Comparison of ENCODE assay signal across 8 cellular contexts in genomic region chr2:239400907-239401449, GRCh38. TPM values are rescaled to one million over a fixed set of nuclear protein-coding genes. Genes with fewer than 3 reads are reported as not detected.
DNase-seq lines count a peak whose midpoint lies in the region; ATAC-seq and TF ChIP-seq lines count a peak whose summit lies in the region.

Gene HDAC4, minus strand, starts transcription at chr2:239401020. Its CDS starts 48,321 bp downstream, at chr2:239352699.

- H3K27me3 ChIP-seq in foreskin keratinocyte (no peaks in the 10 kb centered on the region), stomach (no peaks in the 10 kb centered on the region)

- in situ Hi-C loops in G401 (cut with HindIII; ENCODE audit: low sequenced_read_pairs) = no loop called here

- peaks cover 6% of the 10 kb centered on the region for H3K9me3 Mint-ChIP-seq in HFFc6
- peaks cover 8% of the 10 kb centered on the region for H3K9me3 Mint-ChIP-seq in neural crest cell

- peaks cover 5% of the 10 kb centered on the region for H3K4me1 ChIP-seq in foreskin keratinocyte
- peaks cover 11 to 48% (median 36%) of the 10 kb centered on the region in 4 donors for H3K4me1 ChIP-seq in stomach

- no peaks in the 10 kb centered on the region for H3K36me3 ChIP-seq in stomach

- H3K27me3 Mint-ChIP-seq in HFFc6 (ENCODE audit: insufficient read depth) = peaks cover 5% of the 10 kb centered on the region
- peaks cover 3% of the 10 kb centered on the region for H3K27me3 Mint-ChIP-seq in neural crest cell (ENCODE audit: low read depth)

- TF ChIP-seq CTCF in HFFc6 (IDR thresholded peaks at IDR 0.05) = no peak
- no peak for TF ChIP-seq CTCF in foreskin keratinocyte (conservative IDR thresholded peaks at IDR 0.05)
- TF ChIP-seq CTCF in neural crest cell (conservative IDR thresholded peaks at IDR 0.05) = no peak
- TF ChIP-seq CTCF in stomach (IDR thresholded peaks at IDR 0.05) = no peak

- no peak for TF ChIP-seq POLR2A in stomach (IDR thresholded peaks at IDR 0.05)

- H3K4me3 ChIP-seq in stomach = peak within 1 kb of the TSS; percentile 70 to 73 (median 72)

- H3K4me3 Mint-ChIP-seq in HFFc6 = peak within 1 kb of the TSS; percentile 92
- H3K4me3 Mint-ChIP-seq in neural crest cell = peak within 1 kb of the TSS; percentile 96

- peaks cover 12% of the 10 kb centered on the region for H3K36me3 Mint-ChIP-seq in HFFc6 (ENCODE audit: low read depth)
- no peaks in the 10 kb centered on the region for H3K36me3 Mint-ChIP-seq in neural crest cell (ENCODE audit: low read depth)

- H3K4me1 Mint-ChIP-seq in HFFc6 (ENCODE audit: low read depth) = peaks cover 29% of the 10 kb centered on the region
- peaks cover 54% of the 10 kb centered on the region for H3K4me1 Mint-ChIP-seq in neural crest cell

- 0 to 2% (median 0%) methylated on average over 29 to 55 of the region's 55 CpGs; no CpG with 5 or more reads in 1 of the 5 donors for WGBS in stomach, 5 donors

- H3K9me3 ChIP-seq in stomach = no peaks in the 10 kb centered on the region

- no peak for TF ChIP-seq EP300 in stomach (IDR thresholded peaks at IDR 0.05)

- intact Hi-C loops in stomach (cut with DNase I; ENCODE audit: low total_unique reads) = no loop called here

- H3K27ac ChIP-seq in foreskin keratinocyte (peak within 1 kb of the TSS; percentile 99), stomach (peak within 1 kb of the TSS; percentile 96 to 100 (median 100))

- peak; percentile 97 for ATAC-seq in foreskin keratinocyte

- DNase-seq in G401 (ENCODE audit: low spot score) (peak; percentile 100), HFFc6 (peak; percentile 98), NAMALWA (ENCODE audit: low spot score) (peak; percentile 96), SK-N-DZ (ENCODE audit: low spot score) (peak; percentile 98), foreskin keratinocyte (peak; percentile 90 to 97), neural crest cell (ENCODE audit: low read depth, low spot score) (peak; percentile 96), stomach (peak; percentile 100)
- peak; percentile 99 for DNase-seq in activated naive CD4-positive, alpha-beta T cell treated with Interleukin-2 at 50 U/mL for 16 hours

- peak within 1 kb of the TSS; percentile 99 for H3K27ac Mint-ChIP-seq in HFFc6
- peak within 1 kb of the TSS; percentile 100 for H3K27ac Mint-ChIP-seq in neural crest cell (ENCODE audit: unreplicated experiment)

RNA-seq across cellular contexts. Expression of gene HDAC4, which starts in this region (rescaled TPM):
- total RNA-seq in G401 (2014; rRNA removed; shearing (Covaris generic)) = 4.5 and 7.7 TPM in 2 replicates
- total RNA-seq in HFFc6 (2021; fragmentation: NEBNext Ultra II Directional; extraction: Animal tissue kit (Norgen Biotek cat#: 25700)) = 10 to 100 TPM in 3 of 6 experiments, 1 to 10 TPM in 3; 7.4 to 13.0 (median 9.5) TPM
- 4.2 and 39.5 TPM in 2 replicates for polyA plus RNA-seq in SK-N-DZ (2014; cell fraction: cytosol; rRNA removed)
- 27.1 and 28.5 TPM in 2 replicates for polyA plus RNA-seq in SK-N-DZ (2014; cell fraction: nucleus; rRNA removed)
- total RNA-seq in foreskin keratinocyte (6.9 and 7.5 TPM in 2 replicates), neural crest cell (50.7 and 52.1 TPM in 2 replicates), stomach (10 to 100 TPM; 22.8 to 98.8 (median 28.1) TPM)
- polyA plus RNA-seq in foreskin keratinocyte (1.0 TPM in 2 replicates), stomach (1 to 10 TPM; 1.7 to 3.7 (median 3.6) TPM)

Comparison
In these comparisons a context has a peak if more than half of its experiments do, and no peak if none do; other contexts are left out.
1. Peak in every context shown above with its lines: DNase-seq, ATAC-seq, H3K4me3 ChIP-seq and H3K27ac ChIP-seq.